ENCODE assay signal across 21 cellular contexts in the genomic region with DNA sequence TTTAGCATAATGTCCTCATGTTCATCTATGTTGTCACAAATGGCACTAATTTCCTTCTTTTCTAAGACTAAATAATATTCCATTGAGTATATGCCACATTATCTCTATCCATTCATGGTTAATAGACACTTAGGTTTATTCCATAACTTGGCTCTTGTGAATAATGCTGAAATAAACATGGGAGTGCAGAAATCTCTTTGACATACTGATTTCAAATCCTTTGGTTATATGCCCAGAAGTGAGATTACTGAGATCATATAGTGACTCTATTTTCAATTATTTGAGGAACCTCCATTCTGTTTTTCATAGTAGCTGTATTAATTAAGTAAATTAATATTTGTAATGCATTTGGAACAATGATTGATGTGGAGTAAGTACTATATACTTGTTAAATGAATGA. TPM values are rescaled to one million over a fixed set of nuclear protein-coding genes. Genes with fewer than 3 reads are reported as not detected.
A peak's percentile ranks its signal among the peaks of the same experiment; 100 is the strongest.
DNase-seq lines count a peak whose midpoint lies in the region; ATAC-seq, FAIRE-seq and TF ChIP-seq lines count a peak whose summit lies in the region.
"Had no signal": no experiment of that assay in that cellular context is flagged by ENCODE, and none has a peak within 500 bp of the region (broad histone marks: within the 10 kb centered on the region; RNA-seq: fewer than 3 reads in every experiment).

No MANE protein-coding gene starts in this region.

- no TSS peak for BruUV-seq in Calu3 (replicated peaks; lab: Mats Ljungman, UMichigan)

- H3K27me3 Mint-ChIP-seq in T-helper 2 cell treated with Interferon-gamma antibody and Interleukin-4, amounts not matched to agents 5 μg/mL and 100 μg/mL, for 36 hours (ENCODE audit: low read depth) = no peaks in the 10 kb centered on the region
- H3K27me3 Mint-ChIP-seq in Calu3 (ENCODE audit: unreplicated experiment) = no peaks in the 10 kb centered on the region
- H3K27me3 Mint-ChIP-seq in activated naive CD8-positive, alpha-beta T cell treated with anti-CD3 and anti-CD28 coated beads, Interleukin-2, amount 10 ng/mL, durations not matched to agents 7 days and 5 days = no peaks in the 10 kb centered on the region

- POLR2A ChIA-PET in activated naive CD8-positive, alpha-beta T cell treated with anti-CD3 and anti-CD28 coated beads, Interleukin-2, amount 10 ng/mL, durations not matched to agents 7 days and 5 days (lab: Charles Lee) = interaction anchor here (1.6 to 2.7 kb wide), 2 partner anchors 55 to 91 kb away, joined by 4 to 12 read pairs; a partner anchor contains a TSS

- H3K27me3 ChIP-seq in keratinocyte (ENCODE audit: control insufficient read depth, extremely low read depth, insufficient read depth, low read length) = no peaks in the 10 kb centered on the region
- H3K27me3 ChIP-seq: heart left ventricle had no signal

- intact Hi-C loops in Calu3 (cut with micrococcal nuclease; ENCODE audit: unreplicated experiment) = no loop called here

- H3K4me1 Mint-ChIP-seq in T-helper 2 cell treated with Interferon-gamma antibody and Interleukin-4, amounts not matched to agents 5 μg/mL and 100 μg/mL, for 36 hours (ENCODE audit: low read depth) = peaks cover 40% of the 10 kb centered on the region
- H3K4me1 Mint-ChIP-seq in Calu3 (ENCODE audit: low read depth, unreplicated experiment) = peaks cover 29% of the 10 kb centered on the region
- peaks cover 40% of the 10 kb centered on the region for H3K4me1 Mint-ChIP-seq in activated naive CD8-positive, alpha-beta T cell treated with anti-CD3 and anti-CD28 coated beads, Interleukin-2, amount 10 ng/mL, durations not matched to agents 7 days and 5 days

- H3K4me3 Mint-ChIP-seq in T-helper 2 cell treated with Interferon-gamma antibody and Interleukin-4, amounts not matched to agents 5 μg/mL and 100 μg/mL, for 36 hours = no peak overlapping the region
- H3K4me3 Mint-ChIP-seq in Calu3 (ENCODE audit: low read depth, unreplicated experiment) = no peak overlapping the region
- H3K4me3 Mint-ChIP-seq in activated naive CD8-positive, alpha-beta T cell treated with anti-CD3 and anti-CD28 coated beads, Interleukin-2, amount 10 ng/mL, durations not matched to agents 7 days and 5 days = peak overlapping the region; percentile 35
- H3K4me3 Mint-ChIP-seq: GM23338 had no signal

- H3K9me3 ChIP-seq in keratinocyte (ENCODE audit: control insufficient read depth, low read depth, low read length) = no peaks in the 10 kb centered on the region
- H3K9me3 ChIP-seq: heart left ventricle had no signal

- no peak for FAIRE-seq in keratinocyte (lab: Jason Lieb, UNC)
- FAIRE-seq in HTR-8/SVneo (lab: Jason Lieb, UNC) = no peak

- H4K20me1 ChIP-seq in keratinocyte (ENCODE audit: control insufficient read depth, extremely low read depth, insufficient read depth, low read length) = no peaks in the 10 kb centered on the region

- H3K4me3 ChIP-seq in keratinocyte (ENCODE audit: control insufficient read depth in 2 of 3, extremely low read depth in 1 of 3, insufficient read depth in 2 of 3, low read depth in 1 of 3, low read length in 3 of 3) = no peak overlapping the region
- H3K4me3 ChIP-seq: GM23338, heart left ventricle had no signal

- H3K9me3 Mint-ChIP-seq in T-helper 2 cell treated with Interferon-gamma antibody and Interleukin-4, amounts not matched to agents 5 μg/mL and 100 μg/mL, for 36 hours = no peaks in the 10 kb centered on the region
- H3K9me3 Mint-ChIP-seq in Calu3 (ENCODE audit: low read depth, unreplicated experiment) = no peaks in the 10 kb centered on the region
- H3K9me3 Mint-ChIP-seq in activated naive CD8-positive, alpha-beta T cell treated with anti-CD3 and anti-CD28 coated beads, Interleukin-2, amount 10 ng/mL, durations not matched to agents 7 days and 5 days = peaks cover 9% of the 10 kb centered on the region
- H3K9me3 Mint-ChIP-seq: GM23338 had no signal

- H3K9me1 ChIP-seq in keratinocyte (ENCODE audit: control insufficient read depth, extremely low read depth, insufficient read depth, low read length) = no peaks in the 10 kb centered on the region

- peak overlapping the region; percentile 42 for H3K27ac Mint-ChIP-seq in T-helper 2 cell treated with Interferon-gamma antibody and Interleukin-4, amounts not matched to agents 5 μg/mL and 100 μg/mL, for 36 hours
- peak overlapping the region; percentile 7 for H3K27ac Mint-ChIP-seq in Calu3 (ENCODE audit: unreplicated experiment)
- no peak overlapping the region for H3K27ac Mint-ChIP-seq in activated naive CD8-positive, alpha-beta T cell treated with anti-CD3 and anti-CD28 coated beads, Interleukin-2, amount 10 ng/mL, durations not matched to agents 7 days and 5 days
- H3K27ac Mint-ChIP-seq: GM23338 had no signal

- H3K4me1 ChIP-seq in keratinocyte (ENCODE audit: control insufficient read depth, extremely low read depth, insufficient read depth, low read length) = peaks cover 32% of the 10 kb centered on the region

- TF ChIP-seq CTCF in Calu3 (IDR thresholded peaks at IDR 0.05; ENCODE audit: unreplicated experiment) (no peak), keratinocyte (optimal IDR thresholded peaks at IDR 0.05 in 1 of 3, IDR thresholded peaks at IDR 0.05 in 1 of 3, conservative IDR thresholded peaks at IDR 0.05 in 1 of 3; ENCODE audit: extremely low read depth in 1 of 3, insufficient read depth in 2 of 3, low read length in 3 of 3) (no peak)

- H3K79me2 ChIP-seq in keratinocyte (ENCODE audit: control insufficient read depth, insufficient read depth, low read length) = peaks cover 54% of the 10 kb centered on the region

- no peak for DNase-seq in T-helper 2 cell treated with Interferon-gamma antibody and Interleukin-4, amounts not matched to agents 5 μg/mL and 100 μg/mL, for 36 hours (ENCODE audit: low spot score)
- no peak for DNase-seq in T-helper 2 cell
- no peak for DNase-seq in Calu3
- no peak for DNase-seq in activated naive CD8-positive, alpha-beta T cell treated with anti-CD3 and anti-CD28 coated beads, Interleukin-2, amount 10 ng/mL, durations not matched to agents 7 days and 5 days
- DNase-seq in keratinocyte (ENCODE audit: low read depth, low spot score) = no peak
- DNase-seq in HTR-8/SVneo (ENCODE audit: insufficient read length, low spot score) = no peak
- DNase-seq in NCI-H1436 (lab: John Stamatoyannopoulos, UW) = no peak
- DNase-seq: 8988T; activated effector memory CD4-positive, alpha-beta T cell treated with anti-CD3 and anti-CD28 coated beads, Interleukin-2, amount 50 U/mL, for 16 hours; heart left ventricle; NCI-H1694; NCI-H774; nucleus accumbens; OCI-M1; SHP77 treated with DMSO at 0.1 percent for 48 hours; stimulated activated CD4-positive, alpha-beta T cell treated with anti-CD3 and anti-CD28 coated beads, Interleukin-4, amount 100 ng/mL, for 4 hours; T-helper 1 cell had no signal

- peak overlapping the region; percentile 81 for H3K27ac ChIP-seq in keratinocyte (ENCODE audit: control insufficient read depth, insufficient read depth, low read length)

- peaks cover 4 to 9% of the 10 kb centered on the region in 2 experiments for H3K36me3 ChIP-seq in keratinocyte (ENCODE audit: control insufficient read depth in 2 of 2, extremely low read depth in 1 of 2, insufficient read depth in 2 of 2, low read length in 2 of 2)

- no peak overlapping the region for H2AFZ ChIP-seq in keratinocyte (ENCODE audit: control insufficient read depth, low read length)
- H2AFZ ChIP-seq: GM23338 had no signal

- dilution Hi-C loops in keratinocyte (cut with MboI; ENCODE audit: extremely low pct_ligation_motif_present, low sequenced_read_pairs) = no loop called here

- H3K9ac ChIP-seq in keratinocyte (ENCODE audit: control insufficient read depth, extremely low read depth, insufficient read depth, low read length) = no peak overlapping the region

- no peak for ATAC-seq in activated naive CD8-positive, alpha-beta T cell treated with anti-CD3 and anti-CD28 coated beads, Interleukin-2, amount 10 ng/mL, durations not matched to agents 7 days and 5 days (ENCODE audit: low read depth)
- ATAC-seq in GM18868 (IDR thresholded peaks at IDR 0.05; ENCODE audit: unreplicated experiment) = no peak
- ATAC-seq: GM23338, heart left ventricle had no signal

- H3K36me3 Mint-ChIP-seq in T-helper 2 cell treated with Interferon-gamma antibody and Interleukin-4, amounts not matched to agents 5 μg/mL and 100 μg/mL, for 36 hours (ENCODE audit: low read depth) = peaks cover 42% of the 10 kb centered on the region
- H3K36me3 Mint-ChIP-seq in Calu3 (ENCODE audit: insufficient read depth, unreplicated experiment) = no peaks in the 10 kb centered on the region
- H3K36me3 Mint-ChIP-seq in activated naive CD8-positive, alpha-beta T cell treated with anti-CD3 and anti-CD28 coated beads, Interleukin-2, amount 10 ng/mL, durations not matched to agents 7 days and 5 days = peaks cover 43% of the 10 kb centered on the region

- no peak overlapping the region for H3K4me2 ChIP-seq in keratinocyte (ENCODE audit: control insufficient read depth, extremely low read depth, insufficient read depth, low read depth, low read length)
- H3K4me2 ChIP-seq: GM23338 had no signal

- CTCF ChIA-PET in Calu3 (lab: Charles Lee) = no interaction called here

RNA-seq across cellular contexts. Expression of a gene that starts 13.0 kb away (rescaled TPM):
- total RNA-seq in Calu3 (2022) = 6.9 and 8.4 TPM in 2 replicates
- total RNA-seq in activated naive CD8-positive, alpha-beta T cell treated with anti-CD3 and anti-CD28 coated beads, Interleukin-2, amount 10 ng/mL, durations not matched to agents 7 days and 5 days = 10 to 100 TPM; 15.7 to 16.8 TPM
- 21.1 to 37.0 TPM (median 29.7 TPM) in 3 replicates for polyA plus RNA-seq in keratinocyte
- polyA plus RNA-seq in keratinocyte (2011; ENCODE audit: low read depth) = 18.5 TPM
- polyA plus RNA-seq in keratinocyte (2011; cell fraction: cytosol; rRNA removed) = 32.6 and 36.5 TPM in 2 replicates
- polyA plus RNA-seq in keratinocyte (2011; cell fraction: nucleus; rRNA removed) = 15.8 and 17.0 TPM in 2 replicates
- 19.2 TPM in 2 replicates for polyA plus RNA-seq in keratinocyte (2012; ENCODE audit: low replicate concordance)
- polyA minus RNA-seq in keratinocyte = 11.4 to 14.1 TPM (median 12.1 TPM) in 3 replicates
- 12.9 TPM for polyA minus RNA-seq in keratinocyte (2011; cell fraction: cytosol; rRNA and poly(A)+ RNA removed)
- polyA minus RNA-seq in keratinocyte (2011; cell fraction: nucleus; rRNA and poly(A)+ RNA removed) = 3.0 and 4.4 TPM in 2 replicates

RNA-seq across cellular contexts. Expression of a gene that starts 32.7 kb away (rescaled TPM):
- total RNA-seq in Calu3 (2022) = 51.9 and 54.1 TPM in 2 replicates
- total RNA-seq in activated naive CD8-positive, alpha-beta T cell treated with anti-CD3 and anti-CD28 coated beads, Interleukin-2, amount 10 ng/mL, durations not matched to agents 7 days and 5 days = 10 to 100 TPM; 43.2 to 43.3 TPM
- polyA plus RNA-seq in keratinocyte = 37.7 to 46.4 TPM (median 44.3 TPM) in 3 replicates
- polyA plus RNA-seq in keratinocyte (2011; ENCODE audit: low read depth) = 32.4 TPM
- 42.2 and 56.1 TPM in 2 replicates for polyA plus RNA-seq in keratinocyte (2011; cell fraction: cytosol; rRNA removed)
- 48.2 and 48.7 TPM in 2 replicates for polyA plus RNA-seq in keratinocyte (2011; cell fraction: nucleus; rRNA removed)
- 19.1 and 26.3 TPM in 2 replicates for polyA plus RNA-seq in keratinocyte (2012; ENCODE audit: low replicate concordance)
- 55.7 to 69.8 TPM (median 68.1 TPM) in 3 replicates for polyA minus RNA-seq in keratinocyte
- 32.0 TPM for polyA minus RNA-seq in keratinocyte (2011; cell fraction: cytosol; rRNA and poly(A)+ RNA removed)
- polyA minus RNA-seq in keratinocyte (2011; cell fraction: nucleus; rRNA and poly(A)+ RNA removed) = 35.3 and 58.6 TPM in 2 replicates

RNA-seq across cellular contexts. Expression of a gene that starts 54.8 kb away (rescaled TPM):
- total RNA-seq in Calu3 (2022) = not detected in 2 replicates
- total RNA-seq in activated naive CD8-positive, alpha-beta T cell treated with anti-CD3 and anti-CD28 coated beads, Interleukin-2, amount 10 ng/mL, durations not matched to agents 7 days and 5 days = 1 to 10 TPM; 4.4 to 4.6 TPM
- 0.07 TPM in 1 of 3 replicates, not detected in the others for polyA plus RNA-seq in keratinocyte
- polyA plus RNA-seq in keratinocyte (2011; ENCODE audit: low read depth) = not detected
- polyA plus RNA-seq in keratinocyte (2011; cell fraction: cytosol; rRNA removed) = not detected in 2 replicates
- polyA plus RNA-seq in keratinocyte (2011; cell fraction: nucleus; rRNA removed) = not detected in 2 replicates
- not detected in 2 replicates for polyA plus RNA-seq in keratinocyte (2012; ENCODE audit: low replicate concordance)
- polyA minus RNA-seq in keratinocyte = not detected in 3 replicates
- polyA minus RNA-seq in keratinocyte (2011; cell fraction: cytosol; rRNA and poly(A)+ RNA removed) = not detected
- not detected in 2 replicates for polyA minus RNA-seq in keratinocyte (2011; cell fraction: nucleus; rRNA and poly(A)+ RNA removed)
- total RNA-seq: chondrocyte, GM23338, heart left ventricle, renal cortical epithelial cell had no signal
- polyA plus RNA-seq: GM23338 had no signal
